In the genomic region with DNA sequence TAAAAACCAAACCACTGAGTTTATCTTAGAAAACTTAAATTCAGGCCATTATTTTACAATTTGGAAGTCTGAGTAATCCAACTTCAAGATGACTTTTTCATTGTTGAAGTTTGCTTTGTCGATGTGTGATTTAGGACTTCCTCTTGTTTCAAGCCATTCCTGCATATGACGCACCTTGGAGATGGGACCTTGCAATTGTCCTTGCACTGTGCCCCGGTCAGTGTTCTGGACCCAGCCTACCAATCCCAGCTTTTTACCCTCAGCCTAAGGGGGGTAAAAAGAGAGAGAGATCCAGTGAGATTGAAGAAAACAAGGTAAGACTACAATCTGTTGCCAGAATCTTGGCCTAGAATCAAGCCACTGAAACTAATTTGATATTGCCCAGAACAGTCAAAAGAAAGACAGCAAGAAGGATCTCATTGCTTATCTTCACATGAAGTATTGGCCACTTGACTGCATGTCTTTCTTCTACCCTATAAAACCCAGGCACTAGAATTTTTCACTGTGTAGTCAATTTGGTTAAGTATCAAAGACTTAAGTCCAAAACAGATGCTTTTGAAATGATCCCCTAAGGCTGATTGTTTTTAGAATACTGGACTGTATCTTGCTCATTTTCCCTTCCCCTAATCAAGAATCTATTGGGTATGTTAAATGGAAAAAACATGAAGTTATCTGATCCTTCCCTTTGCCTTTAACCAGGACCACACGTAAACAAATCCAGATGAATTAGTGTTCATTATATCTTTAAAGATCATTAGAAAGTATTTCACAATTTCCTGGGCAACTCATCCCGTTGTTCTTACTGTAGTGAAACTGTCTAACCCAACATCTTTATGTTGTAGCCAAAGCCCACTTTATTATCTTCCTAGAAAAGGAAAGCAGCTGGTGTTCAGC, we compare ENCODE assay signal across 20 cellular contexts. TPM values are rescaled to one million over a fixed set of nuclear protein-coding genes. Genes with fewer than 3 reads are reported as not detected.
DNase-seq lines count a peak whose midpoint lies in the region; ATAC-seq and TF ChIP-seq lines count a peak whose summit lies in the region.
"Had no signal": no experiment of that assay in that cellular context is flagged by ENCODE, and none has a peak within 500 bp of the region (broad histone marks: within the 10 kb centered on the region; RNA-seq: fewer than 3 reads in every experiment).

No MANE protein-coding gene starts in this region.

- H3K27ac Mint-ChIP-seq in MCF 10A (ENCODE audit: low read depth, unreplicated experiment) (no peak overlapping the region), type B pancreatic cell (peak overlapping the region; percentile 16)
- H3K27ac Mint-ChIP-seq: neural progenitor cell had no signal

- H2AFZ ChIP-seq in mammary epithelial cell (ENCODE audit: low read depth, low read length) = peak overlapping the region; percentile 32
- H2AFZ ChIP-seq: neural progenitor cell had no signal

- DNase-seq in mammary epithelial cell (peak; percentile 54), MCF 10A (ENCODE audit: unreplicated experiment) (no peak), MV-4-11 (lab: John Stamatoyannopoulos, UW) (peak; percentile 44), fibroblast of gingiva (ENCODE audit: low read depth) (peak; percentile 90), type B pancreatic cell (ENCODE audit: extremely low spot score, unreplicated experiment) (no peak), iPS-NIHi11 (ENCODE audit: low spot score) (no peak)
- DNase-seq: activated CD4-positive, CD25-positive, alpha-beta regulatory T cell; activated gamma-delta T cell treated with Interleukin-2 at 50 U/mL for 16 hours; COR-L47; effector CD8-positive, alpha-beta T cell; HCEC 1CT; hypothalamus; NCI-H1048; NCI-H2081 treated with DMSO at 0.1 percent for 48 hours; stimulated activated naive CD4-positive, alpha-beta T cell treated with Interleukin-2 at 50 U/mL for 16 hours; transverse colon had no signal

- H3K9me3 Mint-ChIP-seq in MCF 10A (ENCODE audit: unreplicated experiment) (no peaks in the 10 kb centered on the region), type B pancreatic cell (peaks cover 3% of the 10 kb centered on the region)
- H3K9me3 Mint-ChIP-seq: T-helper 1 cell treated with Interleukin-12 subunit alpha and Interleukin-12 subunit beta and Interleukin-4 antibody, amounts not matched to agents 30 μg/mL and 1 μg/mL, for 36 hours had no signal

- peaks cover 25% of the 10 kb centered on the region for H3K79me2 ChIP-seq in mammary epithelial cell (ENCODE audit: insufficient read depth, low read length)

- peak overlapping the region; percentile 50 for H3K27ac ChIP-seq in mammary epithelial cell (ENCODE audit: insufficient read depth, low read depth, low read length)
- H3K27ac ChIP-seq: neural progenitor cell, transverse colon had no signal

- H3K4me1 Mint-ChIP-seq in MCF 10A (ENCODE audit: insufficient read depth, unreplicated experiment) = peaks cover 36% of the 10 kb centered on the region
- peaks cover 14% of the 10 kb centered on the region for H3K4me1 Mint-ChIP-seq in type B pancreatic cell (ENCODE audit: unreplicated experiment)

- TF ChIP-seq CTCF in mammary epithelial cell (conservative IDR thresholded peaks at IDR 0.05 in 1 of 2, IDR thresholded peaks at IDR 0.05 in 1 of 2; ENCODE audit: extremely low read depth in 1 of 2, insufficient read depth in 1 of 2, low read depth in 1 of 2, low read length in 2 of 2) = no peak
- TF ChIP-seq CTCF in MCF 10A (IDR thresholded peaks at IDR 0.05; ENCODE audit: unreplicated experiment) = no peak
- no peak for TF ChIP-seq CTCF in type B pancreatic cell (conservative IDR thresholded peaks at IDR 0.05)

- BruUV-seq in mammary epithelial cell (replicated peaks; lab: Mats Ljungman, UMichigan) (no TSS peak), MCF 10A (replicated peaks; lab: Mats Ljungman, UMichigan) (no TSS peak)

- POLR2A ChIA-PET in MCF 10A (lab: Yijun Ruan, JAX) = interaction anchor here (0.8 to 4.9 kb wide), 3 partner anchors 11 to 16 kb away, joined by 3 to 49 read pairs (median 5); a partner anchor contains a TSS

- dilution Hi-C loops in mammary epithelial cell (cut with HindIII; ENCODE audit: low sequenced_read_pairs) = no loop called here

- CTCF ChIA-PET in mammary epithelial cell (lab: Charles Lee; ENCODE audit: low non-redundant PET) = no interaction called here
- CTCF ChIA-PET in MCF 10A (lab: Yijun Ruan, JAX) = interaction anchor here (0.6 to 1.3 kb wide), 3 partner anchors 10 to 51 kb away, joined by 3 to 4 read pairs (median 3); a partner anchor contains a TSS

- peaks cover 2% of the 10 kb centered on the region for H3K36me3 ChIP-seq in mammary epithelial cell (ENCODE audit: insufficient read depth, low read length)
- H3K36me3 ChIP-seq: neural progenitor cell had no signal

- peaks cover 23% of the 10 kb centered on the region for H3K4me1 ChIP-seq in mammary epithelial cell (ENCODE audit: insufficient read depth, low read length)

- H3K27me3 ChIP-seq in mammary epithelial cell (ENCODE audit: insufficient read depth, low read length) = no peaks in the 10 kb centered on the region
- H3K27me3 ChIP-seq: neural progenitor cell, transverse colon had no signal

- no peak overlapping the region for H3K9ac ChIP-seq in mammary epithelial cell (ENCODE audit: insufficient read depth, low read length)
- H3K9ac ChIP-seq: neural progenitor cell had no signal

- H3K4me3 ChIP-seq in mammary epithelial cell (replicated peaks in 1 of 3; ENCODE audit: insufficient read depth in 1 of 3, low read depth in 2 of 3, low read length in 3 of 3) = no peak overlapping the region
- H3K4me3 ChIP-seq: neural progenitor cell, transverse colon had no signal

- H3K9me3 ChIP-seq in mammary epithelial cell (replicated peaks; ENCODE audit: insufficient read depth, low read length) = no peaks in the 10 kb centered on the region
- H3K9me3 ChIP-seq: transverse colon had no signal

- peaks cover 22% of the 10 kb centered on the region for H3K36me3 Mint-ChIP-seq in MCF 10A (ENCODE audit: insufficient read depth, unreplicated experiment)
- peaks cover 36% of the 10 kb centered on the region for H3K36me3 Mint-ChIP-seq in type B pancreatic cell

- WGBS in mammary epithelial cell (ENCODE audit: low coverage, missing lambda C conversion rate) = 56% methylated on average over 5 of the region's 5 CpGs

- intact Hi-C loops in mammary epithelial cell (cut with micrococcal nuclease) = no loop called here
- intact Hi-C loops in MCF 10A (cut with micrococcal nuclease) = no loop called here

- in situ Hi-C loops in mammary epithelial cell (cut with MboI; ENCODE audit: low sequenced_read_pairs in 2 of 2) = no loop called here

- ATAC-seq in HG02678 (IDR thresholded peaks at IDR 0.05; ENCODE audit: unreplicated experiment) (no peak), GM21381 (IDR thresholded peaks at IDR 0.05; ENCODE audit: unreplicated experiment) (no peak)

- H4K20me1 ChIP-seq in mammary epithelial cell (ENCODE audit: insufficient read depth, low read length) = no peaks in the 10 kb centered on the region

- peak overlapping the region; percentile 41 for H3K4me2 ChIP-seq in mammary epithelial cell (ENCODE audit: insufficient read depth, low read depth, low read length)
- H3K4me2 ChIP-seq: neural progenitor cell had no signal

- no peaks in the 10 kb centered on the region for H3K27me3 Mint-ChIP-seq in MCF 10A (ENCODE audit: insufficient read depth, unreplicated experiment)
- H3K27me3 Mint-ChIP-seq in type B pancreatic cell = peaks cover 3% of the 10 kb centered on the region

- H3K4me3 Mint-ChIP-seq in MCF 10A (ENCODE audit: unreplicated experiment) = no peak overlapping the region
- H3K4me3 Mint-ChIP-seq in type B pancreatic cell = peak overlapping the region; percentile 7
- H3K4me3 Mint-ChIP-seq: neural progenitor cell had no signal

RNA-seq across cellular contexts. Expression of a gene that starts 2.4 kb away (rescaled TPM):
- total RNA-seq in mammary epithelial cell (10 to 100 TPM; 11.9 to 15.8 TPM), MCF 10A (2022) (28.2 and 29.9 TPM in 2 replicates), type B pancreatic cell (ENCODE audit: low replicate concordance) (19.3 and 28.5 TPM in 2 replicates)
- 5.5 TPM for polyA plus RNA-seq in mammary epithelial cell
- 20.7 TPM for polyA minus RNA-seq in mammary epithelial cell

RNA-seq across cellular contexts. Expression of a gene that starts 10.2 kb away (rescaled TPM):
- total RNA-seq in mammary epithelial cell = 10 to 100 TPM in 1 of 2 donors, 1 to 10 TPM in 1; 5.3 to 27.0 TPM
- polyA plus RNA-seq in mammary epithelial cell = 25.7 TPM
- 24.4 TPM for polyA minus RNA-seq in mammary epithelial cell
- total RNA-seq in MCF 10A (2022) = 11.7 and 19.9 TPM in 2 replicates
- 12.9 and 20.7 TPM in 2 replicates for total RNA-seq in type B pancreatic cell (ENCODE audit: low replicate concordance)

RNA-seq across cellular contexts. Expression of a gene that starts 15.8 kb away (rescaled TPM):
- total RNA-seq in mammary epithelial cell = under 1 TPM; 0.17 to 0.89 TPM
- polyA plus RNA-seq in mammary epithelial cell = 0.94 TPM
- not detected for polyA minus RNA-seq in mammary epithelial cell
- total RNA-seq in MCF 10A (2022) = 1.3 and 2.2 TPM in 2 replicates
- total RNA-seq in type B pancreatic cell (ENCODE audit: low replicate concordance) = 3.7 and 4.7 TPM in 2 replicates

RNA-seq across cellular contexts. Expression of a gene that starts 50.9 kb away (rescaled TPM):
- total RNA-seq in mammary epithelial cell (10 to 100 TPM; 47.8 to 57.3 TPM), MCF 10A (2022) (53.8 and 57.9 TPM in 2 replicates), type B pancreatic cell (ENCODE audit: low replicate concordance) (36.5 and 45.0 TPM in 2 replicates)
- 127 TPM for polyA plus RNA-seq in mammary epithelial cell
- polyA minus RNA-seq in mammary epithelial cell = 24.7 TPM

Comparison
In these comparisons a context has a peak if more than half of its experiments do, and no peak if none do; other contexts are left out.
1. DNase-seq: peak in mammary epithelial cell (single experiment), MV-4-11 (single experiment) and fibroblast of gingiva (single experiment); none in MCF 10A (single experiment), type B pancreatic cell (single experiment) and iPS-NIHi11 (single experiment).